Comparison of ENCODE assay signal across 28 cellular contexts in the genomic region with DNA sequence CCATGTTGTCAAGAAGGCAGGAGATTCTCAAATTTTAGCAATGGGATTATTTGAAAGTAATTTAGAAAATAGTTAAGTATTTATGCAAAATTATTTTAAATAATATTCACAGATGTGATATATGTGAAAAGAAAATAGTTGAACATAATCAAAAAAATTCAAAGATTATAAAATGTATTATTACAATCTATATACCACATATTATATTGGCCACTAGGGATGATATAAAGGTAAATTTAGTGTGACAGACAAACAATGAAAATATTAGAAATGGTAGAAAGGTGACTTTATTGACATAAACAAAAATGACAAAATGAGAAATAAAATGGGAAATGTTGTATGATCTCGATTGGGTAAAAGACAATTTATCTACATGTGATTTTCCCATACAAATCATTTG.
"Had no signal": no experiment of that assay in that cellular context is flagged by ENCODE, and none has a peak within 500 bp of the region (broad histone marks: within the 10 kb centered on the region; RNA-seq: fewer than 3 reads in every experiment).

No MANE protein-coding gene starts in this region.

- ATAC-seq: heart left ventricle, left lobe of liver, lower lobe of right lung, natural killer cell, right cardiac atrium had no signal

- DNase-seq: activated CD4-positive, alpha-beta memory T cell treated with anti-CD3 and anti-CD28 coated beads for 36 hours; activated CD4-positive, alpha-beta T cell treated with anti-CD3 and anti-CD28 coated beads, Interleukin-2, amount 10 ng/mL, durations not matched to agents 24 days and 14 days; activated CD4-positive, CD25-positive, alpha-beta regulatory T cell treated with anti-CD3 and anti-CD28 coated beads, Interleukin-2, amount 50 U/mL, for 72 hours; activated CD8-positive, alpha-beta memory T cell treated with anti-CD3 and anti-CD28 coated beads, Interleukin-2, amount 50 U/mL, for 48 hours; activated gamma-delta T cell; activated naive CD4-positive, alpha-beta T cell treated with anti-CD3 and anti-CD28 coated beads, Interleukin-2, amount 10 ng/mL, durations not matched to agents 7 days and 5 days; activated T-cell treated with anti-CD3 and anti-CD28 coated beads, Interleukin-2, amount 50 U/mL, for 24 hours; central memory CD4-positive, alpha-beta T cell; colonic mucosa; effector memory CD4-positive, alpha-beta T cell; heart left ventricle; hypothalamus; immature natural killer cell; kidney glomerular epithelial cell; lower lobe of right lung; mesenchymal stem cell; natural killer cell; posterior cingulate gyrus; right cardiac atrium; stimulated activated CD4-positive, alpha-beta T cell treated with anti-CD3 and anti-CD28 coated beads, Interleukin-15, amount 100 ng/mL, for 24 hours; stimulated activated CD4-positive, alpha-beta T cell treated with anti-CD3 and anti-CD28 coated beads, Interleukin-2, amount 100 ng/mL, for 24 hours; stimulated activated naive CD4-positive, alpha-beta T cell; T-helper 9 cell; transverse colon had no signal

- H3K4me1 ChIP-seq: breast epithelium, colonic mucosa, heart left ventricle, lower lobe of right lung, transverse colon had no signal

- FAIRE-seq: endothelial cell of umbilical vein, urothelium cell line had no signal

- H3K36me3 ChIP-seq: breast epithelium, colonic mucosa, heart left ventricle, lower lobe of right lung, transverse colon had no signal

- H3K27ac ChIP-seq: breast epithelium, colonic mucosa, heart left ventricle, lower lobe of right lung, transverse colon had no signal

- H3K4me3 ChIP-seq: breast epithelium, colonic mucosa, heart left ventricle, lower lobe of right lung, transverse colon had no signal

- H3K9me3 ChIP-seq: breast epithelium, colonic mucosa, heart left ventricle, lower lobe of right lung, transverse colon had no signal

- H3K27me3 ChIP-seq: breast epithelium, colonic mucosa, heart left ventricle, transverse colon had no signal
